1 cellular context compared by ENCODE assay signal in genomic region chr17:81394831-81395599, GRCh38.
TF ChIP-seq lines count a peak whose summit lies in the region.

Gene BAHCC1, plus strand, starts transcription at chr17:81395457. Its CDS starts 4,283 bp downstream, at chr17:81399740.

TF ChIP-seq in HepG2, 621 proteins besides CTCF, POLR2A, EP300 and RAD21 (continued from another document and continues in another):
- no peak for TF ChIP-seq SYNCRIP (IDR thresholded peaks at IDR 0.05; ENCODE audit: insufficient read depth, low read depth, low read length)
- TF ChIP-seq BRF2 (CRISPR knock-in tag; IDR thresholded peaks at IDR 0.05) = no peak
- 0 out of 2 replicates have a peak, but pooled peaks have one; percentile 17 for TF ChIP-seq PRDM15 (CRISPR knock-in tag; IDR thresholded peaks at IDR 0.05)
- peak; percentile 65; the same call in 1 of the 2 replicates for TF ChIP-seq HOXA3 (CRISPR knock-in tag; IDR thresholded peaks at IDR 0.05)
- no peak for TF ChIP-seq MAF1 (CRISPR knock-in tag; IDR thresholded peaks at IDR 0.05; ENCODE audit: borderline replicate concordance)
- no peak for TF ChIP-seq ZNF234 (CRISPR knock-in tag; conservative IDR thresholded peaks at IDR 0.05)
- no peak for TF ChIP-seq ZNF775 (CRISPR knock-in tag; IDR thresholded peaks at IDR 0.05; ENCODE audit: borderline replicate concordance)
- TF ChIP-seq ZBTB8A (CRISPR knock-in tag; IDR thresholded peaks at IDR 0.05; ENCODE audit: borderline replicate concordance, low read depth) = no peak
- TF ChIP-seq KDM3A (CRISPR knock-in tag; IDR thresholded peaks at IDR 0.05; ENCODE audit: low read depth) = no peak; the same call in 1 of the 2 replicates
- TF ChIP-seq CENPT (CRISPR knock-in tag; IDR thresholded peaks at IDR 0.05; ENCODE audit: low read depth) = 0 out of 2 replicates have a peak, but pooled peaks have one; percentile 49
- TF ChIP-seq NFKB2 (CRISPR knock-in tag; IDR thresholded peaks at IDR 0.05; ENCODE audit: borderline replicate concordance) = peak; percentile 58; the same call in 1 of the 2 replicates
- no peak for TF ChIP-seq ZFP37 (CRISPR knock-in tag; IDR thresholded peaks at IDR 0.05; ENCODE audit: borderline replicate concordance)
- TF ChIP-seq NFE2 (CRISPR knock-in tag; IDR thresholded peaks at IDR 0.05) = no peak
- TF ChIP-seq ZNF12 (CRISPR knock-in tag; IDR thresholded peaks at IDR 0.05) = peak; percentile 66
- TF ChIP-seq ZNF782 (CRISPR knock-in tag; IDR thresholded peaks at IDR 0.05; ENCODE audit: borderline replicate concordance) = 0 out of 2 replicates have a peak, but pooled peaks have one; percentile 58
- TF ChIP-seq ZNF362 (CRISPR knock-in tag; IDR thresholded peaks at IDR 0.05; ENCODE audit: borderline replicate concordance) = peak; percentile 65; the same call in 1 of the 2 replicates
- peak; percentile 63; the same call in 1 of the 2 replicates for TF ChIP-seq SRY (CRISPR knock-in tag; IDR thresholded peaks at IDR 0.05)
- TF ChIP-seq STAT5B (CRISPR knock-in tag; IDR thresholded peaks at IDR 0.05) = 0 out of 2 replicates have a peak, but pooled peaks have one; percentile 48
- TF ChIP-seq RFX3 (CRISPR knock-in tag; IDR thresholded peaks at IDR 0.05) = no peak
- peak; percentile 69 for TF ChIP-seq PHF5A (CRISPR knock-in tag; IDR thresholded peaks at IDR 0.05; ENCODE audit: low read depth, unreplicated experiment)
- TF ChIP-seq ZBTB34 (CRISPR knock-in tag; IDR thresholded peaks at IDR 0.05) = no peak; the same call in 1 of the 2 replicates
- TF ChIP-seq TOPORS (CRISPR knock-in tag; IDR thresholded peaks at IDR 0.05) = peak; percentile 93; the same call in 1 of the 2 replicates
- 0 out of 2 replicates have a peak, but pooled peaks have one; percentile 8 for TF ChIP-seq STAG1 (CRISPR knock-in tag; IDR thresholded peaks at IDR 0.05)
- no peak for TF ChIP-seq SOX6 (IDR thresholded peaks at IDR 0.05)
- no peak for TF ChIP-seq SOX6 (CRISPR knock-in tag; IDR thresholded peaks at IDR 0.05)
- no peak; the same call in 1 of the 2 replicates for TF ChIP-seq ZFP1 (CRISPR knock-in tag; IDR thresholded peaks at IDR 0.05)
- TF ChIP-seq ZNF160 (CRISPR knock-in tag; IDR thresholded peaks at IDR 0.05) = no peak; the same call in 1 of the 2 replicates
- peak; percentile 23; the same call in 1 of the 2 replicates for TF ChIP-seq ZNF256 (CRISPR knock-in tag; conservative IDR thresholded peaks at IDR 0.05)
- TF ChIP-seq GTF2F1 (IDR thresholded peaks at IDR 0.05; ENCODE audit: low read length) = no peak
- TF ChIP-seq ZMYM2 (CRISPR knock-in tag; IDR thresholded peaks at IDR 0.05) = no peak
- no peak for TF ChIP-seq MIER3 (CRISPR knock-in tag; IDR thresholded peaks at IDR 0.05; ENCODE audit: borderline replicate concordance)
- TF ChIP-seq LCORL (IDR thresholded peaks at IDR 0.05) = peak; percentile 25; the same call in 1 of the 2 replicates
- TF ChIP-seq LCORL (CRISPR knock-in tag; IDR thresholded peaks at IDR 0.05) = peak; percentile 18; the same call in 1 of the 2 replicates
- peak; percentile 100 for TF ChIP-seq HBP1 (CRISPR knock-in tag; IDR thresholded peaks at IDR 0.05; ENCODE audit: low read depth)
- TF ChIP-seq LRRFIP1 (CRISPR knock-in tag; conservative IDR thresholded peaks at IDR 0.05) = no peak
- TF ChIP-seq PCBP1 (IDR thresholded peaks at IDR 0.05; ENCODE audit: borderline replicate concordance, low read depth, low read length) = no peak
- 0 out of 2 replicates have a peak, but pooled peaks have one; percentile 72 for TF ChIP-seq PRDM10 (CRISPR knock-in tag; IDR thresholded peaks at IDR 0.05; ENCODE audit: low read depth)
- TF ChIP-seq ZSCAN21 (CRISPR knock-in tag; IDR thresholded peaks at IDR 0.05; ENCODE audit: borderline replicate concordance) = peak; percentile 95
- no peak for TF ChIP-seq ZNF275 (CRISPR knock-in tag; IDR thresholded peaks at IDR 0.05; ENCODE audit: borderline replicate concordance)
- TF ChIP-seq ZSCAN22 (CRISPR knock-in tag; IDR thresholded peaks at IDR 0.05) = peak; percentile 73
- TF ChIP-seq HNF1B (CRISPR knock-in tag; IDR thresholded peaks at IDR 0.05) = peak; percentile 83
